ENCODE assay signal across 6 cellular contexts in the genomic region with DNA sequence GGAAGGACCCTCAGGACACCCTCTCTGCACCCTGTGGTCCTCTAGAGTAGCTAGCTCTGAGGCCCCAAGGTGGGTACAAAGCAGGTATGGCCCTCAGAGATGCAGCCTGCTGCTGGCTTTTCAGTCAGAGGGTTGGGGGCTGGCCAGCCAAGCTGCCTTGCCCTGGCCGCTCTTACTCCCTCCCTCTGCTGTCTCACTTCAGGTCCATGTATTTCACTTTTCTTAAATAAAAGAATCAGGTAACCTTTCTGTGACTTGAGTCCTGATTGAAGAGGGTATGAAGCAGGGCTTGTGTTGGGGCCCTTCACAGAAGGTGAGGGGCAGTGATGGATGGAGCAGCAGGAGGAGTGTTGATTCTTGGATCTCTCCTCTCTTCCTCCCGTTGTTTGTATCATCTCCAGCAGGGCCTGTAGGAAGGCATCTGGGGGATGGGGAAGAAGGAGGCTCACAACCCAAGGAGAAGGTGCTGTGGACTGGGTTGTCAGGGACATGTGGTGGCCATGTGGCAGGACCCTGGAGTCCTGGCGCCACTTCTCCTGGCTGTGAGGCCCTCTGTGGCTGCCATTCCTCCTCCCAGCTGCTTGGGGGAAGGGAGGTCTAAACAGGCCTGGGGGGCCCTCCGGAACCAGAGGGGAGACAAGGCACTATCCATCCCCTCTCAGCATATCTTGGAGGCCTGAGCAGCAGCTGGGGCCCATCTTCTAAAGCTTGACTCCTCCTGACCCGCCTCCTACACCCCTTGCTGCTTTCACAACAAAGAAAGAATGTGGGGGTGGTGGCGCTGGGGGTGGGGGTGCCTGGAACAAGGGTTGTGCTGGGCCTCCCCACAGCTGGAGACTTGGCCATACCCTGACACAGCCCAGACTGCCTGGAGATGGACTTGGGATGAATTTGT. TPM values are rescaled to one million over a fixed set of nuclear protein-coding genes. Genes with fewer than 3 reads are reported as not detected.
DNase-seq lines count a peak whose midpoint lies in the region; ATAC-seq and TF ChIP-seq lines count a peak whose summit lies in the region.

No MANE protein-coding gene starts in this region.

- peaks cover 28% of the 10 kb centered on the region for H3K4me1 Mint-ChIP-seq in brain
- H3K4me1 Mint-ChIP-seq in natural killer cell treated with Interleukin-12 subunit alpha and Interleukin-12 subunit beta and Interleukin-15 and Interleukin-18, amount 100 ng/mL, for 72 hours (ENCODE audit: low read depth in 2 of 2): peaks cover 7% of the 10 kb centered on the region in 2 donors

- no peaks in the 10 kb centered on the region for H3K9me3 Mint-ChIP-seq in brain
- no peaks in the 10 kb centered on the region for H3K9me3 Mint-ChIP-seq in natural killer cell treated with Interleukin-12 subunit alpha and Interleukin-12 subunit beta and Interleukin-15 and Interleukin-18, amount 100 ng/mL, for 72 hours

- peak overlapping the region; percentile 81 to 85 (median 82) for H3K4me3 Mint-ChIP-seq in brain
- H3K4me3 Mint-ChIP-seq in natural killer cell treated with Interleukin-12 subunit alpha and Interleukin-12 subunit beta and Interleukin-15 and Interleukin-18, amount 100 ng/mL, for 72 hours: peak overlapping the region; percentile 10

- H3K27ac Mint-ChIP-seq in brain: peak overlapping the region; percentile 59 to 95 (median 92)
- no peak overlapping the region for H3K27ac Mint-ChIP-seq in natural killer cell treated with Interleukin-12 subunit alpha and Interleukin-12 subunit beta and Interleukin-15 and Interleukin-18, amount 100 ng/mL, for 72 hours

- ATAC-seq in natural killer cell treated with Interleukin-12 subunit alpha and Interleukin-12 subunit beta and Interleukin-15 and Interleukin-18, amount 100 ng/mL, for 72 hours: no peak

- no peak for TF ChIP-seq CTCF in brain (conservative IDR thresholded peaks at IDR 0.05)

- no peaks in the 10 kb centered on the region for H3K27me3 Mint-ChIP-seq in brain
- H3K27me3 Mint-ChIP-seq in natural killer cell treated with Interleukin-12 subunit alpha and Interleukin-12 subunit beta and Interleukin-15 and Interleukin-18, amount 100 ng/mL, for 72 hours: peaks cover 0 to 14% of the 10 kb centered on the region in 2 donors

- H3K36me3 Mint-ChIP-seq in brain: peaks cover 35% of the 10 kb centered on the region
- peaks cover 8% of the 10 kb centered on the region for H3K36me3 Mint-ChIP-seq in natural killer cell treated with Interleukin-12 subunit alpha and Interleukin-12 subunit beta and Interleukin-15 and Interleukin-18, amount 100 ng/mL, for 72 hours

- DNase-seq in G401 (ENCODE audit: low spot score): peak; percentile 11
- no peak for DNase-seq in natural killer cell treated with Interleukin-12 subunit alpha and Interleukin-12 subunit beta and Interleukin-15 and Interleukin-18, amount 100 ng/mL, for 72 hours (ENCODE audit: low spot score)
- DNase-seq in NCI-H2171 (lab: John Stamatoyannopoulos, UW): no peak
- no peak for DNase-seq in DMS53 treated with DMSO at 0.1 percent for 48 hours (lab: John Stamatoyannopoulos, UW; ENCODE audit: unreplicated experiment)
- DNase-seq in middle frontal gyrus (ENCODE audit: extremely low spot score, low spot score): no peak

- in situ Hi-C loops in G401 (cut with HindIII; ENCODE audit: low sequenced_read_pairs): no loop called here

RNA-seq across cellular contexts. Expression of a gene that starts 1.0 kb away (rescaled TPM):
- total RNA-seq in G401 (2014; rRNA removed; shearing (Covaris generic)): 237 and 257 TPM in 2 replicates
- polyA plus RNA-seq in brain (ENCODE audit: insufficient read depth, low read depth, low replicate concordance): 109 TPM
- 1 to 10 TPM; 1.2 to 4.1 TPM for total RNA-seq in natural killer cell treated with Interleukin-12 subunit alpha and Interleukin-12 subunit beta and Interleukin-15 and Interleukin-18, amount 100 ng/mL, for 72 hours

RNA-seq across cellular contexts. Expression of a gene that starts 15.7 kb away (rescaled TPM):
- 13.8 and 14.1 TPM in 2 replicates for total RNA-seq in G401 (2014; rRNA removed; shearing (Covaris generic))
- polyA plus RNA-seq in brain (ENCODE audit: insufficient read depth, low read depth, low replicate concordance): 81.2 TPM
- total RNA-seq in natural killer cell treated with Interleukin-12 subunit alpha and Interleukin-12 subunit beta and Interleukin-15 and Interleukin-18, amount 100 ng/mL, for 72 hours: 10 to 100 TPM; 12.3 to 13.0 TPM

RNA-seq across cellular contexts. Expression of a gene that starts 15.9 kb away (rescaled TPM):
- total RNA-seq in G401 (2014; rRNA removed; shearing (Covaris generic)): 51.0 and 92.2 TPM in 2 replicates
- polyA plus RNA-seq in brain (ENCODE audit: insufficient read depth, low read depth, low replicate concordance): 123 TPM
- total RNA-seq in natural killer cell treated with Interleukin-12 subunit alpha and Interleukin-12 subunit beta and Interleukin-15 and Interleukin-18, amount 100 ng/mL, for 72 hours: 10 to 100 TPM; 41.7 to 59.6 TPM

RNA-seq across cellular contexts. Expression of a gene that starts 21.4 kb away (rescaled TPM):
- total RNA-seq in G401 (2014; rRNA removed; shearing (Covaris generic)): 29.0 and 33.1 TPM in 2 replicates
- polyA plus RNA-seq in brain (ENCODE audit: insufficient read depth, low read depth, low replicate concordance): 35.6 TPM
- 1 to 10 TPM; 8.3 to 9.8 TPM for total RNA-seq in natural killer cell treated with Interleukin-12 subunit alpha and Interleukin-12 subunit beta and Interleukin-15 and Interleukin-18, amount 100 ng/mL, for 72 hours

RNA-seq across cellular contexts. Expression of a gene that starts 53.7 kb away (rescaled TPM):
- total RNA-seq in G401 (2014; rRNA removed; shearing (Covaris generic)): 140 and 164 TPM in 2 replicates
- 58.7 TPM for polyA plus RNA-seq in brain (ENCODE audit: insufficient read depth, low read depth, low replicate concordance)
- 10 to 100 TPM; 86.9 to 96.5 TPM for total RNA-seq in natural killer cell treated with Interleukin-12 subunit alpha and Interleukin-12 subunit beta and Interleukin-15 and Interleukin-18, amount 100 ng/mL, for 72 hours

Comparison
In these comparisons a context has a peak if more than half of its experiments do, and no peak if none do; other contexts are left out.
1. H3K27ac Mint-ChIP-seq: peak in brain (5 of 5); none in natural killer cell treated with Interleukin-12 subunit alpha and Interleukin-12 subunit beta and Interleukin-15 and Interleukin-18, amount 100 ng/mL, for 72 hours (0 of 2).
2. RNA of a gene that starts 1.0 kb away (total RNA-seq): 237 to 257 TPM in G401; 1.2 to 4.1 TPM in natural killer cell treated with Interleukin-12 subunit alpha and Interleukin-12 subunit beta and Interleukin-15 and Interleukin-18, amount 100 ng/mL, for 72 hours; every median in the first group is over 10 times any median in the second.